15 cellular contexts compared by ENCODE assay signal in genomic region chr5:43564289-43564850, GRCh38. TPM values are rescaled to one million over a fixed set of nuclear protein-coding genes. Genes with fewer than 3 reads are reported as not detected.
DNase-seq lines count a peak whose midpoint lies in the region; ATAC-seq and TF ChIP-seq lines count a peak whose summit lies in the region.
"Had no signal": no experiment of that assay in that cellular context is flagged by ENCODE, and none has a peak within 500 bp of the region (broad histone marks: within the 10 kb centered on the region; RNA-seq: fewer than 3 reads in every experiment).

No MANE protein-coding gene starts in this region.

- H3K36me3 ChIP-seq in HEK293 (ENCODE audit: control insufficient read depth in 2 of 2, insufficient read depth in 1 of 2, low read length in 2 of 2) = no peaks in the 10 kb centered on the region
- H3K36me3 ChIP-seq in Panc1 (ENCODE audit: control insufficient read depth, insufficient read depth, low read length) = no peaks in the 10 kb centered on the region
- no peaks in the 10 kb centered on the region for H3K36me3 ChIP-seq in stomach smooth muscle (ENCODE audit: control insufficient read depth in 2 of 2, insufficient read depth in 2 of 2, low read length in 2 of 2)
- H3K36me3 ChIP-seq in Caco-2 (ENCODE audit: control insufficient read depth, insufficient read depth, low read length) = no peaks in the 10 kb centered on the region

- peak; percentile 48; the same call in 1 of the 2 replicates for ATAC-seq in Panc1

- no peak for TF ChIP-seq CTCF in HEK293 (tag by site-specific recombination; IDR thresholded peaks at IDR 0.05)
- TF ChIP-seq CTCF in Panc1 (IDR thresholded peaks at IDR 0.05) = no peak
- TF ChIP-seq CTCF in fibroblast of the aortic adventitia (IDR thresholded peaks at IDR 0.05; ENCODE audit: insufficient read depth, low read length) = no peak
- no peak for TF ChIP-seq CTCF in Caco-2 (IDR thresholded peaks at IDR 0.05; ENCODE audit: insufficient read depth in 1 of 2, low read depth in 1 of 2, low read length in 1 of 2, severe bottlenecking in 1 of 2, unreplicated experiment in 1 of 2)

- BruUV-seq in Panc1 (replicated peaks; lab: Mats Ljungman, UMichigan) = no TSS peak
- BruUV-seq in Caco-2 (replicated peaks; lab: Mats Ljungman, UMichigan) = no TSS peak

- CTCF ChIA-PET in HEK293 (lab: Yijun Ruan, JAX) (interaction anchor here (0.7 kb wide), 1 partner anchor 10 kb away, joined by 3 read pairs; no protein-coding TSS in a partner anchor), Panc1 (lab: Charles Lee) (no interaction called here), Caco-2 (lab: Charles Lee) (no interaction called here)

- DNase-seq in Panc1 (ENCODE audit: low read depth, low spot score) = no peak
- DNase-seq in fibroblast of the aortic adventitia (ENCODE audit: low read depth) = peak; percentile 9
- no peak for DNase-seq in Caco-2
- no peak for DNase-seq in KBM-7
- DNase-seq in putamen (ENCODE audit: low spot score) = no peak
- DNase-seq: C1 segment of cervical spinal cord; CD4-positive, alpha-beta memory T cell; COR-L47; DND-41; GF-D8; HCEC 1CT had no signal

- H3K9ac ChIP-seq in stomach smooth muscle (ENCODE audit: low read length in 2 of 2) = no peak overlapping the region

- H3K9me3 ChIP-seq in HEK293 (ENCODE audit: control insufficient read depth, insufficient read depth, low read depth, low read length) (no peaks in the 10 kb centered on the region), Panc1 (ENCODE audit: control insufficient read depth, insufficient read depth, low read depth, low read length) (no peaks in the 10 kb centered on the region), stomach smooth muscle (ENCODE audit: control insufficient read depth in 2 of 2, low read length in 2 of 2) (no peaks in the 10 kb centered on the region), Caco-2 (no peaks in the 10 kb centered on the region)

- H3K27me3 Mint-ChIP-seq in Caco-2 (ENCODE audit: insufficient read depth, unreplicated experiment) = no peaks in the 10 kb centered on the region
- H3K27me3 Mint-ChIP-seq: B cell; CD4-positive, alpha-beta memory T cell had no signal

- H3K4me3 ChIP-seq in HEK293 (ENCODE audit: low read depth, low read length) = no peak overlapping the region
- no peak overlapping the region for H3K4me3 ChIP-seq in Panc1 (ENCODE audit: low read depth in 2 of 2, low read length in 2 of 2)
- no peak overlapping the region for H3K4me3 ChIP-seq in fibroblast of the aortic adventitia (ENCODE audit: low read depth, low read length)
- no peak overlapping the region for H3K4me3 ChIP-seq in stomach smooth muscle (ENCODE audit: low read length in 2 of 2)
- no peak overlapping the region for H3K4me3 ChIP-seq in Caco-2 (ENCODE audit: low read depth, low read length)

- H3K9me3 Mint-ChIP-seq in Caco-2 (ENCODE audit: unreplicated experiment) = no peaks in the 10 kb centered on the region
- H3K9me3 Mint-ChIP-seq: CD4-positive, alpha-beta memory T cell had no signal

- H3K27me3 ChIP-seq in Panc1 (ENCODE audit: control insufficient read depth, insufficient read depth, low read length) = no peaks in the 10 kb centered on the region
- no peaks in the 10 kb centered on the region for H3K27me3 ChIP-seq in stomach smooth muscle (ENCODE audit: control insufficient read depth in 1 of 2, insufficient read depth in 2 of 2, low read length in 2 of 2)
- H3K27me3 ChIP-seq in Caco-2 (replicated peaks; ENCODE audit: control insufficient read depth, insufficient read depth, low read length) = no peaks in the 10 kb centered on the region; the same call in 1 of the 2 replicates

- H3K36me3 Mint-ChIP-seq in Caco-2 (ENCODE audit: insufficient read depth, unreplicated experiment) = no peaks in the 10 kb centered on the region
- H3K36me3 Mint-ChIP-seq: CD4-positive, alpha-beta memory T cell had no signal

- in situ Hi-C loops in Panc1 (cut with HindIII; ENCODE audit: low pct_unique_long_range_greater_than_20kb, low sequenced_read_pairs) = no loop called here
- in situ Hi-C loops in KBM-7 (cut with MboI; ENCODE audit: low pct_unique_long_range_greater_than_20kb, low sequenced_read_pairs) = no loop called here

- POLR2A ChIA-PET in HEK293 (lab: Yijun Ruan, JAX) = no interaction called here
- POLR2A ChIA-PET in Panc1 (lab: Charles Lee) = no interaction called here
- POLR2A ChIA-PET in Caco-2 (lab: Charles Lee) = no interaction called here

- no peaks in the 10 kb centered on the region for H3K4me1 Mint-ChIP-seq in Caco-2 (ENCODE audit: low read depth, unreplicated experiment)
- H3K4me1 Mint-ChIP-seq: B cell; CD4-positive, alpha-beta memory T cell had no signal

- intact Hi-C loops in Panc1 (cut with micrococcal nuclease; ENCODE audit: unreplicated experiment) (no loop called here), Caco-2 (cut with micrococcal nuclease; ENCODE audit: unreplicated experiment) (no loop called here)

- H3K27ac ChIP-seq in HEK293 (ENCODE audit: extremely low read depth, low read depth, low read length) (no peak overlapping the region), Panc1 (ENCODE audit: low read length) (no peak overlapping the region), stomach smooth muscle (ENCODE audit: low read length) (peak overlapping the region; percentile 53)
- H3K27ac ChIP-seq: HL-60 had no signal

- H3K27ac Mint-ChIP-seq in Caco-2 (ENCODE audit: unreplicated experiment) = no peak overlapping the region
- H3K27ac Mint-ChIP-seq: B cell; CD4-positive, alpha-beta memory T cell had no signal

- peaks cover 10% of the 10 kb centered on the region; the same call in 1 of the 2 replicates for H3K4me1 ChIP-seq in HEK293 (ENCODE audit: control insufficient read depth, insufficient read depth, low read length)
- no peaks in the 10 kb centered on the region for H3K4me1 ChIP-seq in Panc1 (ENCODE audit: control insufficient read depth, insufficient read depth, low read length)
- H3K4me1 ChIP-seq in stomach smooth muscle (ENCODE audit: control insufficient read depth, insufficient read depth, low read length) = peaks cover 18% of the 10 kb centered on the region
- no peaks in the 10 kb centered on the region for H3K4me1 ChIP-seq in Caco-2

- H3K4me3 Mint-ChIP-seq in Caco-2 (ENCODE audit: unreplicated experiment) = no peak overlapping the region
- H3K4me3 Mint-ChIP-seq: B cell; CD4-positive, alpha-beta memory T cell had no signal

TF ChIP-seq in HEK293, 187 proteins besides CTCF, POLR2A, EP300 and RAD21:
- TF ChIP-seq ZFHX2 (tag by site-specific recombination; conservative IDR thresholded peaks at IDR 0.05) = peak; percentile 37; the same call in 1 of the 2 replicates
- no peak for TF ChIP-seq ZBTB48 (tag by site-specific recombination; IDR thresholded peaks at IDR 0.05)
- no peak for TF ChIP-seq ZNF629 (tag by site-specific recombination; IDR thresholded peaks at IDR 0.05)
TF ChIP-seq in HEK293: peak in this region for 1.

RNA-seq across cellular contexts. Expression of gene PAIP1, which starts 7.5 kb away (rescaled TPM):
- total RNA-seq in Panc1 (2021; ENCODE audit: unreplicated experiment) (127 TPM), fibroblast of the aortic adventitia (ENCODE audit: low replicate concordance) (81.2 and 113 TPM in 2 replicates), Caco-2 (2022) (115 and 121 TPM in 2 replicates)
- polyA plus RNA-seq in Panc1 (2012; ENCODE audit: insufficient read length) = 58.6 TPM

RNA-seq across cellular contexts. Expression of gene NNT, which starts 38.6 kb away (rescaled TPM):
- total RNA-seq in Panc1 (2021; ENCODE audit: unreplicated experiment) (78.7 TPM), fibroblast of the aortic adventitia (ENCODE audit: low replicate concordance) (54.2 and 80.3 TPM in 2 replicates), Caco-2 (2022) (42.5 and 44.8 TPM in 2 replicates)
- polyA plus RNA-seq in Panc1 (2012; ENCODE audit: insufficient read length) = 27.1 TPM

RNA-seq across cellular contexts. Expression of gene C5orf34, which starts 49.4 kb away (rescaled TPM):
- total RNA-seq in Panc1 (2021; ENCODE audit: unreplicated experiment) (6.3 TPM), fibroblast of the aortic adventitia (ENCODE audit: low replicate concordance) (2.2 and 10.4 TPM in 2 replicates), Caco-2 (2022) (7.0 and 7.1 TPM in 2 replicates)
- 1.5 TPM for polyA plus RNA-seq in Panc1 (2012; ENCODE audit: insufficient read length)
